ENCODE assay signal across 17 cellular contexts in the genomic region with DNA sequence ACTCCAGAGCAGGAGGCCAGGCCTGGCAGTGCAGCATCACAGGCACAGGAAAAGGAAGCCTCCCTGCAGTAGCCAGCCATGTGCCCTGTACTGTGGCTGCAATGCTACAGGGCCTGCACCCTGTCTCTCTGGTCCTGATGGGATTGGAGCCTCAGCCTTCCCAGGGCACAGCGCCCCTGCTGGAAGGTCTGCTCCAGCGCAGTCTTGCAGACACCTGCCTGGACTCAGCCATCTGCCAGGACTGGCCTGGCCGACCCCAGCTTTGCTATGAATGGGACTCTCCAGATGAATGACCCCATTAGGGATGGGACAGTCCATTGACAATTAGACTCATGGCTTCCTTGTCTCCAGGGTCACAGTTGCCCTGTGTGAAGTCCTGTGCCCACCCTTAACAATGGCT.
A peak's percentile ranks its signal among the peaks of the same experiment; 100 is the strongest.
DNase-seq lines count a peak whose midpoint lies in the region; ATAC-seq and TF ChIP-seq lines count a peak whose summit lies in the region.
"Had no signal": no experiment of that assay in that cellular context is flagged by ENCODE, and none has a peak within 500 bp of the region (broad histone marks: within the 10 kb centered on the region; RNA-seq: fewer than 3 reads in every experiment).

No MANE protein-coding gene starts in this region.

- H3K4ac ChIP-seq in neuronal stem cell (ENCODE audit: low read length) = no peak overlapping the region

- H2AFZ ChIP-seq in neuronal stem cell (ENCODE audit: low read length) = no peak overlapping the region

- no peaks in the 10 kb centered on the region for H3K27me3 ChIP-seq in DOHH2 (ENCODE audit: control insufficient read depth, low read length)
- no peaks in the 10 kb centered on the region for H3K27me3 ChIP-seq in WERI-Rb-1 (ENCODE audit: insufficient read depth, low read depth, severe bottlenecking)
- no peaks in the 10 kb centered on the region for H3K27me3 ChIP-seq in neuronal stem cell (ENCODE audit: control insufficient read depth in 3 of 3, insufficient read depth in 3 of 3, low read depth in 1 of 3, low read length in 3 of 3)
- H3K27me3 ChIP-seq in gastrocnemius medialis = no peaks in the 10 kb centered on the region
- H3K27me3 ChIP-seq: pancreas, SJCRH30, vagina had no signal

- no peak overlapping the region for H2BK120ac ChIP-seq in neuronal stem cell (ENCODE audit: low read depth, low read length)

- H3K4me3 ChIP-seq in DOHH2 (ENCODE audit: low read length) (no peak overlapping the region), WERI-Rb-1 (ENCODE audit: low read depth, low read length) (no peak overlapping the region), neuronal stem cell (ENCODE audit: low read length in 2 of 2) (no peak overlapping the region), gastrocnemius medialis (no peak overlapping the region)
- H3K4me3 ChIP-seq: esophagus squamous epithelium, pancreas, SJCRH30, vagina had no signal

- H4K8ac ChIP-seq in neuronal stem cell (ENCODE audit: low read depth, low read length) = no peak overlapping the region

- no peak overlapping the region for H3K4me2 ChIP-seq in DOHH2 (ENCODE audit: low read length)
- no peak overlapping the region for H3K4me2 ChIP-seq in neuronal stem cell (ENCODE audit: insufficient read depth, low read length, poor library complexity, severe bottlenecking)

- WGBS in neuronal stem cell (ENCODE audit: extremely low coverage in 2 of 2, insufficient read length in 2 of 2, insufficient replicate concordance in 1 of 2), 2 donors = no CpG with 5 or more reads among the region's 3 CpGs

- no peak overlapping the region for H3K23ac ChIP-seq in neuronal stem cell (ENCODE audit: low read depth, low read length, poor library complexity)

- H4K20me1 ChIP-seq in DOHH2 (ENCODE audit: control insufficient read depth, insufficient read depth, low read depth, low read length) = no peaks in the 10 kb centered on the region

- TF ChIP-seq CTCF in DOHH2 (IDR thresholded peaks at IDR 0.05; ENCODE audit: low read depth, low read length, poor library complexity, severe bottlenecking) (peak; percentile 39), GM12874 (IDR thresholded peaks at IDR 0.05; ENCODE audit: insufficient read depth, low read depth, low read length) (peak; percentile 31; the same call in 1 of the 2 replicates), WERI-Rb-1 (IDR thresholded peaks at IDR 0.05; ENCODE audit: low read depth, low read length) (peak; percentile 89), gastrocnemius medialis (IDR thresholded peaks at IDR 0.05 in 4 of 5, conservative IDR thresholded peaks at IDR 0.05 in 1 of 5) (no peak)

- no peaks in the 10 kb centered on the region for H3K36me3 ChIP-seq in DOHH2 (ENCODE audit: control insufficient read depth, low read length)
- no peaks in the 10 kb centered on the region for H3K36me3 ChIP-seq in WERI-Rb-1
- peaks cover 0 to 1% of the 10 kb centered on the region in 2 donors for H3K36me3 ChIP-seq in neuronal stem cell (replicated peaks in 1 of 2; ENCODE audit: control insufficient read depth in 2 of 2, insufficient read depth in 2 of 2, low read length in 2 of 2)
- H3K36me3 ChIP-seq in gastrocnemius medialis = no peaks in the 10 kb centered on the region
- H3K36me3 ChIP-seq: esophagus squamous epithelium, pancreas, SJCRH30, vagina had no signal

- peak overlapping the region; percentile 82 for H3K18ac ChIP-seq in neuronal stem cell (ENCODE audit: low read length)

- peak overlapping the region; percentile 25 for H2BK12ac ChIP-seq in neuronal stem cell (ENCODE audit: low read length)

- no peaks in the 10 kb centered on the region for H3K9me2 ChIP-seq in DOHH2 (replicated peaks; ENCODE audit: control insufficient read depth, low read length)

- H3F3A ChIP-seq in DOHH2 (ENCODE audit: control insufficient read depth, insufficient read depth) = no peaks in the 10 kb centered on the region

- H2BK15ac ChIP-seq in neuronal stem cell (ENCODE audit: low read length) = no peak overlapping the region

- no peak overlapping the region for H3K14ac ChIP-seq in neuronal stem cell (ENCODE audit: low read length)

- no peaks in the 10 kb centered on the region for H3K79me1 ChIP-seq in neuronal stem cell (ENCODE audit: low read depth, low read length)

- H2BK5ac ChIP-seq in neuronal stem cell (ENCODE audit: low read length) = no peak overlapping the region

- H3K79me2 ChIP-seq in DOHH2 (ENCODE audit: control insufficient read depth, low read length) = no peaks in the 10 kb centered on the region

- ATAC-seq in gastrocnemius medialis = no peak
- ATAC-seq: pancreas had no signal

- peak overlapping the region; percentile 52 for H3K9ac ChIP-seq in neuronal stem cell (ENCODE audit: low read depth, low read length, poor library complexity)

- DNase-seq in WERI-Rb-1 (peak; percentile 51), neuronal stem cell (ENCODE audit: low spot score) (no peak), gastrocnemius medialis (no peak), DMS153 treated with DMSO at 0.1 percent for 48 hours (lab: John Stamatoyannopoulos, UW; ENCODE audit: unreplicated experiment) (no peak), NCI-H1092 (lab: John Stamatoyannopoulos, UW) (no peak)
- DNase-seq: activated CD4-positive, CD25-positive, alpha-beta regulatory T cell; central memory CD4-positive, alpha-beta T cell; esophagus squamous epithelium; GDM1; GOT3; NCI-H2029; pancreas; stimulated activated CD4-positive, alpha-beta T cell treated with anti-CD3 and anti-CD28 coated beads, Interleukin-2, amount 100 ng/mL, for 48 hours had no signal

- H4K91ac ChIP-seq in neuronal stem cell (ENCODE audit: low read depth, low read length, poor library complexity) = no peak overlapping the region

- peak overlapping the region; percentile 74 for H2AK5ac ChIP-seq in neuronal stem cell (ENCODE audit: low read depth, low read length)

- H3K4me1 ChIP-seq in DOHH2 (ENCODE audit: control insufficient read depth, low read length) (no peaks in the 10 kb centered on the region), neuronal stem cell (ENCODE audit: control insufficient read depth in 2 of 2, insufficient read depth in 1 of 2, low read depth in 1 of 2, low read length in 2 of 2) (peaks cover 13 to 20% of the 10 kb centered on the region in 2 donors), gastrocnemius medialis (no peaks in the 10 kb centered on the region)
- H3K4me1 ChIP-seq: pancreas, SJCRH30, vagina had no signal

- intact Hi-C loops in gastrocnemius medialis (cut with DNase I; ENCODE audit: low total_unique reads) = no loop called here

- peaks cover 37% of the 10 kb centered on the region for H3K9me3 ChIP-seq in DOHH2 (ENCODE audit: control insufficient read depth, insufficient read depth, low read length)
- H3K9me3 ChIP-seq in WERI-Rb-1 (ENCODE audit: severe bottlenecking) = peaks cover 13% of the 10 kb centered on the region
- H3K9me3 ChIP-seq in neuronal stem cell (replicated peaks in 1 of 2; ENCODE audit: control insufficient read depth in 2 of 2, insufficient read depth in 1 of 2, low read depth in 1 of 2, low read length in 2 of 2) = peaks cover 10 to 22% of the 10 kb centered on the region in 2 donors
- no peaks in the 10 kb centered on the region for H3K9me3 ChIP-seq in gastrocnemius medialis
- H3K9me3 ChIP-seq: pancreas, vagina had no signal

- H3K27ac ChIP-seq in DOHH2 (ENCODE audit: low read depth, low read length) (no peak overlapping the region), WERI-Rb-1 (no peak overlapping the region), neuronal stem cell (replicated peaks; ENCODE audit: low read length) (no peak overlapping the region), gastrocnemius medialis (no peak overlapping the region)
- H3K27ac ChIP-seq: esophagus squamous epithelium, pancreas, SJCRH30, vagina had no signal

- in situ Hi-C loops in gastrocnemius medialis (cut with MboI; ENCODE audit: low sequenced_read_pairs in 4 of 4) = no loop called here

- no peak for TF ChIP-seq POLR2A in gastrocnemius medialis (IDR thresholded peaks at IDR 0.05)

Comparison
In these comparisons a context has a peak if more than half of its experiments do, and no peak if none do; other contexts are left out.
1. CTCF ChIP-seq: peak in DOHH2 (single experiment), GM12874 (single experiment) and WERI-Rb-1 (single experiment); none in gastrocnemius medialis (0 of 5).